10 cellular contexts compared by ENCODE assay signal in genomic region chr13:110397445-110397844, GRCh38.
DNase-seq lines count a peak whose midpoint lies in the region; ATAC-seq, FAIRE-seq and TF ChIP-seq lines count a peak whose summit lies in the region.
"Had no signal": no experiment of that assay in that cellular context is flagged by ENCODE, and none has a peak within 500 bp of the region (broad histone marks: within the 10 kb centered on the region; RNA-seq: fewer than 3 reads in every experiment).

No MANE protein-coding gene starts in this region.

- intact Hi-C loops in left cardiac atrium (cut with DNase I): no loop called here

- no peak overlapping the region for H2AFZ ChIP-seq in astrocyte (ENCODE audit: low read depth, low read length)

- H3K4me3 Mint-ChIP-seq in astrocyte (ENCODE audit: unreplicated experiment): peak overlapping the region; percentile 51

- DNase-seq in BJ (ENCODE audit: low read depth): no peak
- DNase-seq in astrocyte (ENCODE audit: low read depth): peak; percentile 91
- DNase-seq in left cardiac atrium: peak; percentile 53
- DNase-seq in putamen (ENCODE audit: low spot score): peak; percentile 83
- DNase-seq in D721Med (ENCODE audit: insufficient read length, low spot score): no peak
- DNase-seq in 8988T: no peak
- DNase-seq: NCI-H2029, T-helper 1 cell had no signal

- peak overlapping the region; percentile 73 for H3K4me2 ChIP-seq in astrocyte (ENCODE audit: low read length)

- no peaks in the 10 kb centered on the region for H3K27me3 Mint-ChIP-seq in astrocyte (ENCODE audit: low read depth, unreplicated experiment)

- no peaks in the 10 kb centered on the region for H3K36me3 ChIP-seq in BJ (ENCODE audit: control insufficient read depth, insufficient read depth, low read length)
- peaks cover 8% of the 10 kb centered on the region for H3K36me3 ChIP-seq in astrocyte (ENCODE audit: insufficient read depth, low read length)

- H3K36me3 Mint-ChIP-seq in astrocyte (ENCODE audit: low read depth, unreplicated experiment): peaks cover 41% of the 10 kb centered on the region

- TF ChIP-seq CTCF in BJ (IDR thresholded peaks at IDR 0.05; ENCODE audit: insufficient read depth, low read depth, low read length) (no peak), astrocyte (IDR thresholded peaks at IDR 0.05; ENCODE audit: insufficient read depth, low read depth, low read length) (no peak), D721Med (IDR thresholded peaks at IDR 0.05; ENCODE audit: insufficient read depth, missing control alignments) (no peak)

- H3K79me2 ChIP-seq in astrocyte (ENCODE audit: insufficient read depth, low read length): peaks cover 40% of the 10 kb centered on the region

- peak; percentile 32 to 52 for ATAC-seq in left cardiac atrium
- no peak for ATAC-seq in GM18519 (IDR thresholded peaks at IDR 0.05; ENCODE audit: low FRiP score, unreplicated experiment)
- ATAC-seq in HG02884 (IDR thresholded peaks at IDR 0.05; ENCODE audit: unreplicated experiment): no peak

- H3K9ac ChIP-seq in astrocyte (ENCODE audit: low read length): peak overlapping the region; percentile 83

- peak overlapping the region; percentile 96 for H3K27ac Mint-ChIP-seq in astrocyte (ENCODE audit: unreplicated experiment)

- H3K4me3 ChIP-seq in BJ (ENCODE audit: low read depth, low read length) (peak overlapping the region; percentile 16), astrocyte (ENCODE audit: insufficient read depth, low read depth, low read length) (no peak overlapping the region)

- H3K4me1 Mint-ChIP-seq in astrocyte (ENCODE audit: low read depth, unreplicated experiment): peaks cover 93% of the 10 kb centered on the region

- no peaks in the 10 kb centered on the region for H3K27me3 ChIP-seq in BJ (ENCODE audit: control insufficient read depth, insufficient read depth, low read length)
- no peaks in the 10 kb centered on the region for H3K27me3 ChIP-seq in astrocyte (ENCODE audit: insufficient read depth, low read length)

- H3K4me1 ChIP-seq in astrocyte (ENCODE audit: insufficient read depth, low read length): peaks cover 73% of the 10 kb centered on the region

- FAIRE-seq in astrocyte (lab: Jason Lieb, UNC) (peak; percentile 72), D721Med (lab: Jason Lieb, UNC) (no peak)

- POLR2A ChIA-PET in BJ (lab: Charles Lee): no interaction called here

- no peaks in the 10 kb centered on the region for H3K9me3 ChIP-seq in astrocyte (ENCODE audit: insufficient read depth, low read depth, low read length)

- H3K9me3 Mint-ChIP-seq in astrocyte (ENCODE audit: unreplicated experiment): no peaks in the 10 kb centered on the region

- peak overlapping the region; percentile 98 for H3K27ac ChIP-seq in astrocyte (ENCODE audit: low read depth, low read length)

- no peaks in the 10 kb centered on the region for H4K20me1 ChIP-seq in astrocyte (ENCODE audit: insufficient read depth, low read length)

- CTCF ChIA-PET in BJ (lab: Yijun Ruan, JAX): no interaction called here

Comparison
In these comparisons a context has a peak if more than half of its experiments do, and no peak if none do; other contexts are left out.
1. DNase-seq: peak in astrocyte (single experiment), left cardiac atrium (single experiment) and putamen (single experiment); none in BJ (single experiment), D721Med (single experiment) and 8988T (single experiment).
2. ATAC-seq: peak in left cardiac atrium (2 of 2); none in GM18519 (single experiment) and HG02884 (single experiment).